In the genomic region with DNA sequence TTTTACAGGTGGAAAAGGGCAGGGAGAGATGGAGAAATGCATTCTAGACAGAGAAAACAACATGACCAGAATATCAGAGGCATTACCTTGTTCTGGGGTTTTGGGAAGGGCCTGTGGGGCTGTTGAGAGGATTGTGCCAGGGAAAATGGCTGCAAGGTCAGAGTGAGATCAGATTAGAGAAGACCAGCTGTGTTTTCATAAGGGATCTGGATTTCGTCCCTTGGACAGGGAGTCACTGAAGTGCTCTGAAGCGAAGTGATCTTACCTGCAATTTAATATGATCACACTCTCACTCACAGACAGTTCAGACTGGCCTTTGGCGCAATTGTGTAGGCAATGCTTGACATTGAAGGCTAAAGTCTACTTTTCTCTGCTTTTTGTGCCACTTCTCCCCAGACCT, we compare ENCODE assay signal across 1 cellular context.
TF ChIP-seq lines count a peak whose summit lies in the region.

No MANE protein-coding gene starts in this region.

TF ChIP-seq in SK-N-SH, 30 proteins besides CTCF, POLR2A, EP300 and RAD21 (continued from another document):
- TF ChIP-seq, protein P1, sequence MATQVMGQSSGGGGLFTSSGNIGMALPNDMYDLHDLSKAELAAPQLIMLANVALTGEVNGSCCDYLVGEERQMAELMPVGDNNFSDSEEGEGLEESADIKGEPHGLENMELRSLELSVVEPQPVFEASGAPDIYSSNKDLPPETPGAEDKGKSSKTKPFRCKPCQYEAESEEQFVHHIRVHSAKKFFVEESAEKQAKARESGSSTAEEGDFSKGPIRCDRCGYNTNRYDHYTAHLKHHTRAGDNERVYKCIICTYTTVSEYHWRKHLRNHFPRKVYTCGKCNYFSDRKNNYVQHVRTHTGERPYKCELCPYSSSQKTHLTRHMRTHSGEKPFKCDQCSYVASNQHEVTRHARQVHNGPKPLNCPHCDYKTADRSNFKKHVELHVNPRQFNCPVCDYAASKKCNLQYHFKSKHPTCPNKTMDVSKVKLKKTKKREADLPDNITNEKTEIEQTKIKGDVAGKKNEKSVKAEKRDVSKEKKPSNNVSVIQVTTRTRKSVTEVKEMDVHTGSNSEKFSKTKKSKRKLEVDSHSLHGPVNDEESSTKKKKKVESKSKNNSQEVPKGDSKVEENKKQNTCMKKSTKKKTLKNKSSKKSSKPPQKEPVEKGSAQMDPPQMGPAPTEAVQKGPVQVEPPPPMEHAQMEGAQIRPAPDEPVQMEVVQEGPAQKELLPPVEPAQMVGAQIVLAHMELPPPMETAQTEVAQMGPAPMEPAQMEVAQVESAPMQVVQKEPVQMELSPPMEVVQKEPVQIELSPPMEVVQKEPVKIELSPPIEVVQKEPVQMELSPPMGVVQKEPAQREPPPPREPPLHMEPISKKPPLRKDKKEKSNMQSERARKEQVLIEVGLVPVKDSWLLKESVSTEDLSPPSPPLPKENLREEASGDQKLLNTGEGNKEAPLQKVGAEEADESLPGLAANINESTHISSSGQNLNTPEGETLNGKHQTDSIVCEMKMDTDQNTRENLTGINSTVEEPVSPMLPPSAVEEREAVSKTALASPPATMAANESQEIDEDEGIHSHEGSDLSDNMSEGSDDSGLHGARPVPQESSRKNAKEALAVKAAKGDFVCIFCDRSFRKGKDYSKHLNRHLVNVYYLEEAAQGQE (IDR thresholded peaks at IDR 0.05; ENCODE audit: low read depth, low read length), result no peak
- TF ChIP-seq RFX5 (IDR thresholded peaks at IDR 0.05; ENCODE audit: low read length) (no peak), YY1 (IDR thresholded peaks at IDR 0.05; ENCODE audit: low read depth) (no peak), POLR2AphosphoS5 (IDR thresholded peaks at IDR 0.05; ENCODE audit: low read depth, low read length) (0 out of 2 replicates have a peak, but pooled peaks have one; percentile 35), NRF1 (IDR thresholded peaks at IDR 0.05; ENCODE audit: low read depth, low read length) (no peak), FOXM1 (IDR thresholded peaks at IDR 0.05; ENCODE audit: low read depth) (no peak), JUND (IDR thresholded peaks at IDR 0.05) (no peak), FOXJ3 (CRISPR knock-in tag; IDR thresholded peaks at IDR 0.05) (peak; percentile 89), RCOR1 (IDR thresholded peaks at IDR 0.05; ENCODE audit: low read length) (peak; percentile 95), MEF2A (IDR thresholded peaks at IDR 0.05; ENCODE audit: borderline replicate concordance, low read depth) (no peak), SIN3A (IDR thresholded peaks at IDR 0.05; ENCODE audit: borderline replicate concordance, low read depth, low read length) (no peak), SMC3 (IDR thresholded peaks at IDR 0.05; ENCODE audit: low read depth, low read length) (no peak), FOSL2 (IDR thresholded peaks at IDR 0.05; ENCODE audit: borderline replicate concordance, low read depth) (no peak), GATA2 (CRISPR knock-in tag; IDR thresholded peaks at IDR 0.05) (peak; percentile 97), TCF12 (IDR thresholded peaks at IDR 0.05) (peak; percentile 66), MXI1 (IDR thresholded peaks at IDR 0.05; ENCODE audit: low read depth, low read length) (peak; percentile 63), RXRA (IDR thresholded peaks at IDR 0.05; ENCODE audit: borderline replicate concordance, low read depth) (no peak), TEAD4 (IDR thresholded peaks at IDR 0.05; ENCODE audit: borderline replicate concordance, insufficient read depth) (no peak), CHD2 (IDR thresholded peaks at IDR 0.05; ENCODE audit: low read length, partially characterized antibody) (peak; percentile 81), ELF1 (IDR thresholded peaks at IDR 0.05) (no peak)
- TF ChIP-seq, protein P2, sequence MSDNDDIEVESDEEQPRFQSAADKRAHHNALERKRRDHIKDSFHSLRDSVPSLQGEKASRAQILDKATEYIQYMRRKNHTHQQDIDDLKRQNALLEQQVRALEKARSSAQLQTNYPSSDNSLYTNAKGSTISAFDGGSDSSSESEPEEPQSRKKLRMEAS (IDR thresholded peaks at IDR 0.05; ENCODE audit: low read depth), result no peak
- TF ChIP-seq, protein P3, sequence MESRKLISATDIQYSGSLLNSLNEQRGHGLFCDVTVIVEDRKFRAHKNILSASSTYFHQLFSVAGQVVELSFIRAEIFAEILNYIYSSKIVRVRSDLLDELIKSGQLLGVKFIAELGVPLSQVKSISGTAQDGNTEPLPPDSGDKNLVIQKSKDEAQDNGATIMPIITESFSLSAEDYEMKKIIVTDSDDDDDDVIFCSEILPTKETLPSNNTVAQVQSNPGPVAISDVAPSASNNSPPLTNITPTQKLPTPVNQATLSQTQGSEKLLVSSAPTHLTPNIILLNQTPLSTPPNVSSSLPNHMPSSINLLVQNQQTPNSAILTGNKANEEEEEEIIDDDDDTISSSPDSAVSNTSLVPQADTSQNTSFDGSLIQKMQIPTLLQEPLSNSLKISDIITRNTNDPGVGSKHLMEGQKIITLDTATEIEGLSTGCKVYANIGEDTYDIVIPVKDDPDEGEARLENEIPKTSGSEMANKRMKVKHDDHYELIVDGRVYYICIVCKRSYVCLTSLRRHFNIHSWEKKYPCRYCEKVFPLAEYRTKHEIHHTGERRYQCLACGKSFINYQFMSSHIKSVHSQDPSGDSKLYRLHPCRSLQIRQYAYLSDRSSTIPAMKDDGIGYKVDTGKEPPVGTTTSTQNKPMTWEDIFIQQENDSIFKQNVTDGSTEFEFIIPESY (IDR thresholded peaks at IDR 0.05; ENCODE audit: borderline replicate concordance, low read depth), result no peak
- TF ChIP-seq, protein P4, sequence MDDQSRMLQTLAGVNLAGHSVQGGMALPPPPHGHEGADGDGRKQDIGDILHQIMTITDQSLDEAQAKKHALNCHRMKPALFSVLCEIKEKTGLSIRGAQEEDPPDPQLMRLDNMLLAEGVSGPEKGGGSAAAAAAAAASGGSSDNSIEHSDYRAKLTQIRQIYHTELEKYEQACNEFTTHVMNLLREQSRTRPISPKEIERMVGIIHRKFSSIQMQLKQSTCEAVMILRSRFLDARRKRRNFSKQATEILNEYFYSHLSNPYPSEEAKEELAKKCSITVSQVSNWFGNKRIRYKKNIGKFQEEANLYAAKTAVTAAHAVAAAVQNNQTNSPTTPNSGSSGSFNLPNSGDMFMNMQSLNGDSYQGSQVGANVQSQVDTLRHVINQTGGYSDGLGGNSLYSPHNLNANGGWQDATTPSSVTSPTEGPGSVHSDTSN (IDR thresholded peaks at IDR 0.05), result peak; percentile 28; the same call in 1 of the 2 replicates
- TF ChIP-seq, protein P5, sequence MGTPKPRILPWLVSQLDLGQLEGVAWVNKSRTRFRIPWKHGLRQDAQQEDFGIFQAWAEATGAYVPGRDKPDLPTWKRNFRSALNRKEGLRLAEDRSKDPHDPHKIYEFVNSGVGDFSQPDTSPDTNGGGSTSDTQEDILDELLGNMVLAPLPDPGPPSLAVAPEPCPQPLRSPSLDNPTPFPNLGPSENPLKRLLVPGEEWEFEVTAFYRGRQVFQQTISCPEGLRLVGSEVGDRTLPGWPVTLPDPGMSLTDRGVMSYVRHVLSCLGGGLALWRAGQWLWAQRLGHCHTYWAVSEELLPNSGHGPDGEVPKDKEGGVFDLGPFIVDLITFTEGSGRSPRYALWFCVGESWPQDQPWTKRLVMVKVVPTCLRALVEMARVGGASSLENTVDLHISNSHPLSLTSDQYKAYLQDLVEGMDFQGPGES (IDR thresholded peaks at IDR 0.05; ENCODE audit: low read depth, low read length), result no peak
